ENCODE assay signal across 9 cellular contexts in genomic region chr9:107638922-107639321, GRCh38.
A peak's percentile ranks its signal among the peaks of the same experiment; 100 is the strongest.
DNase-seq lines count a peak whose midpoint lies in the region; ATAC-seq and TF ChIP-seq lines count a peak whose summit lies in the region.
"Had no signal": no experiment of that assay in that cellular context is flagged by ENCODE, and none has a peak within 500 bp of the region (broad histone marks: within the 10 kb centered on the region; RNA-seq: fewer than 3 reads in every experiment).

No MANE protein-coding gene starts in this region.

- DNase-seq in AG08395 (ENCODE audit: low spot score) = peak; percentile 66
- DNase-seq in NCI-H1105 (lab: John Stamatoyannopoulos, UW) = peak; percentile 54
- peak; percentile 88 for DNase-seq in colonic mucosa
- DNase-seq in mucosa of gallbladder (ENCODE audit: low spot score) = peak; percentile 60
- DNase-seq in GF-D8 (lab: John Stamatoyannopoulos, UW) = no peak
- DNase-seq in NK-92 treated with Interleukin-12 subunit alpha and Interleukin-12 subunit beta, amount 100 ng/mL, for 24 hours (lab: John Stamatoyannopoulos, UW) = no peak

- H3K36me3 ChIP-seq in colonic mucosa = no peaks in the 10 kb centered on the region

- intact Hi-C loops in colonic mucosa (cut with DNase I) = no loop called here

- H3K27me3 ChIP-seq in colonic mucosa = no peaks in the 10 kb centered on the region

- peaks cover 3% of the 10 kb centered on the region for H3K4me1 ChIP-seq in colonic mucosa

- peak overlapping the region; percentile 57 to 73 for H3K9ac ChIP-seq in colonic mucosa (ENCODE audit: low read depth in 2 of 2, low read length in 2 of 2)

- H3K9me3 ChIP-seq in colonic mucosa = no peaks in the 10 kb centered on the region

- ATAC-seq in GM21717 (IDR thresholded peaks at IDR 0.05; ENCODE audit: unreplicated experiment) (no peak), GM21737 (IDR thresholded peaks at IDR 0.05; ENCODE audit: unreplicated experiment) (no peak)
- ATAC-seq: activated CD4-positive, CD25-positive, alpha-beta regulatory T cell treated with anti-CD3 and anti-CD28 coated beads, Interleukin-2, amount 50 U/mL, for 24 hours had no signal

- no peak for TF ChIP-seq CTCF in colonic mucosa (IDR thresholded peaks at IDR 0.05)

- peak overlapping the region; percentile 78 for H3K27ac ChIP-seq in colonic mucosa

- no peak overlapping the region for H3K4me3 ChIP-seq in colonic mucosa

Comparison
In these comparisons a context has a peak if more than half of its experiments do, and no peak if none do; other contexts are left out.
1. DNase-seq: peak in AG08395 (single experiment), NCI-H1105 (single experiment), colonic mucosa (single experiment) and mucosa of gallbladder (single experiment); none in GF-D8 (single experiment) and NK-92 treated with Interleukin-12 subunit alpha and Interleukin-12 subunit beta, amount 100 ng/mL, for 24 hours (single experiment).